26 cellular contexts compared by ENCODE assay signal in the genomic region with DNA sequence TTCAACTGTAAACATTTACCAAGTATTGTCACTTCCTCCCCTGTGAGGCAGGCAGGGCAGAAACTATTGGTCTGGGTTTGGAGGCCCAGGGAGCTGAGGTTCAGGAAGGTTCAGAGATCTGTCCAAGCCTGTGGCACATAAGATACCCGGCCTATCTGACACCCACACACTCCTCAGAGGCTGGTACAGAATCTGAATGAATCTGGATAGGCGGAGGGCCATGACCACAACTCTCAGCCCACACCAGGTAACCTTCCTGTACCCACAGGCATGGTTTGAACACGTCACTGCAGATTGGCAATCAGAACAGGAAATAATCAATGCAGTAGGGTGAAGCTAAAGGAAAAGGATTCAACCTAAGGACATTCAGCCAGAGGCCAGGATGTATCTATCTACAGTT.
"Had no signal": no experiment of that assay in that cellular context is flagged by ENCODE, and none has a peak within 500 bp of the region (broad histone marks: within the 10 kb centered on the region; RNA-seq: fewer than 3 reads in every experiment).

No MANE protein-coding gene starts in this region.

- H3K9me3 ChIP-seq: esophagus muscularis mucosa, heart right ventricle, left lung, lower lobe of right lung, mucosa of descending colon, spleen, testis, transverse colon had no signal

- H3K36me3 Mint-ChIP-seq: natural killer cell treated with Interleukin-12 subunit alpha and Interleukin-12 subunit beta and Interleukin-15 and Interleukin-18, amount 100 ng/mL, for 72 hours; WTC11 had no signal

- ATAC-seq: heart right ventricle; left lung; lower lobe of right lung; mucosa of descending colon; right cardiac atrium; stimulated activated naive CD8-positive, alpha-beta T cell treated with anti-CD3 and anti-CD28 coated beads, Interleukin-15, Interleukin-2, amounts not matched to agents 100 U/mL and 50 U/mL, for 24 hours; WTC11 had no signal

- H3K27me3 ChIP-seq: esophagus muscularis mucosa, left lung, spleen, testis, transverse colon had no signal

- H3K4me3 ChIP-seq: esophagus muscularis mucosa, heart right ventricle, left lung, lower lobe of right lung, mucosa of descending colon, spleen, testis, transverse colon had no signal

- H3K4me3 Mint-ChIP-seq: endodermal cell; natural killer cell treated with Interleukin-12 subunit alpha and Interleukin-12 subunit beta and Interleukin-15 and Interleukin-18, amount 100 ng/mL, for 72 hours; WTC11 had no signal

- H3K4me1 ChIP-seq: heart right ventricle, left lung, lower lobe of right lung, spleen, testis, transverse colon had no signal

- DNase-seq: activated CD4-positive, alpha-beta T cell treated with anti-CD3 and anti-CD28 coated beads for 1 hour; activated CD4-positive, alpha-beta T cell treated with anti-CD3 and anti-CD28 coated beads, Interleukin-2, amount 50 U/mL, for 1 hour; activated CD8-positive, alpha-beta memory T cell treated with anti-CD3 and anti-CD28 coated beads for 24 hours; activated gamma-delta T cell treated with Interleukin-2 at 50 U/mL for 16 hours; activated naive CD4-positive, alpha-beta T cell treated with anti-CD3 and anti-CD28 coated beads, Interleukin-2, amount 50 U/mL, for 16 hours; activated T-cell treated with anti-CD3 and anti-CD28 coated beads, Interleukin-2, amount 50 U/mL, for 1 hour; amniotic stem cell; brain microvascular endothelial cell; central memory CD4-positive, alpha-beta T cell; endodermal cell; foreskin melanocyte; heart right ventricle; left lung; lower lobe of right lung; mucosa of descending colon; posterior cingulate gyrus; right cardiac atrium; spleen; stimulated activated naive CD8-positive, alpha-beta T cell treated with anti-CD3 and anti-CD28 coated beads, Interleukin-15, Interleukin-2, amounts not matched to agents 100 U/mL and 50 U/mL, for 24 hours; T1000; testis; transverse colon had no signal

- H3K9me3 Mint-ChIP-seq: endodermal cell; natural killer cell treated with Interleukin-12 subunit alpha and Interleukin-12 subunit beta and Interleukin-15 and Interleukin-18, amount 100 ng/mL, for 72 hours had no signal

- FAIRE-seq: astrocyte had no signal

- H3K27ac ChIP-seq: brain microvascular endothelial cell, esophagus muscularis mucosa, heart right ventricle, left lung, lower lobe of right lung, spleen, testis, transverse colon had no signal

- H3K36me3 ChIP-seq: brain microvascular endothelial cell, esophagus muscularis mucosa, heart right ventricle, left lung, lower lobe of right lung, spleen, transverse colon had no signal

- H3K27ac Mint-ChIP-seq: endodermal cell; natural killer cell treated with Interleukin-12 subunit alpha and Interleukin-12 subunit beta and Interleukin-15 and Interleukin-18, amount 100 ng/mL, for 72 hours; WTC11 had no signal
